Comparison of ENCODE assay signal across 24 cellular contexts in genomic region chr10:78642261-78642660, GRCh38.
DNase-seq lines count a peak whose midpoint lies in the region; ATAC-seq, FAIRE-seq and TF ChIP-seq lines count a peak whose summit lies in the region.
"Had no signal": no experiment of that assay in that cellular context is flagged by ENCODE, and none has a peak within 500 bp of the region (broad histone marks: within the 10 kb centered on the region; RNA-seq: fewer than 3 reads in every experiment).

No MANE protein-coding gene starts in this region.

- H3K36me3 ChIP-seq in HepG2 (replicated peaks in 1 of 2; ENCODE audit: control insufficient read depth in 1 of 2, insufficient read depth in 2 of 2, low read length in 2 of 2) = no peaks in the 10 kb centered on the region
- H3K36me3 ChIP-seq in right lobe of liver = no peaks in the 10 kb centered on the region
- H3K36me3 ChIP-seq in liver (ENCODE audit: control insufficient read depth in 4 of 4, insufficient read depth in 3 of 4, low read depth in 1 of 4, low read length in 3 of 4) = no peaks in the 10 kb centered on the region
- no peaks in the 10 kb centered on the region for H3K36me3 ChIP-seq in hepatocyte (replicated peaks; ENCODE audit: insufficient read depth, low read depth)
- H3K36me3 ChIP-seq: BE2C had no signal

- no peak overlapping the region for H2AFZ ChIP-seq in HepG2 (ENCODE audit: low read length)
- H2AFZ ChIP-seq in hepatocyte = no peak overlapping the region
- H2AFZ ChIP-seq: GM23248 had no signal

- TF ChIP-seq CTCF in HepG2 (CRISPR knock-in tag; IDR thresholded peaks at IDR 0.05) (no peak), right lobe of liver (IDR thresholded peaks at IDR 0.05) (no peak), liver (IDR thresholded peaks at IDR 0.05; ENCODE audit: low read depth, low read length, missing input control) (no peak), hepatocyte (IDR thresholded peaks at IDR 0.05; ENCODE audit: poor library complexity) (no peak)

- H3K4me3 ChIP-seq in HepG2 (replicated peaks in 1 of 3; ENCODE audit: insufficient read depth in 1 of 3, low read depth in 2 of 3, low read length in 3 of 3) = no peak overlapping the region
- H3K4me3 ChIP-seq in right lobe of liver = no peak overlapping the region
- H3K4me3 ChIP-seq in liver (ENCODE audit: low read depth in 1 of 3, low read length in 3 of 3) = no peak overlapping the region
- no peak overlapping the region for H3K4me3 ChIP-seq in hepatocyte
- H3K4me3 ChIP-seq: A549, GM23248 had no signal

- no peak for ATAC-seq in HepG2
- no peak for ATAC-seq in right lobe of liver
- ATAC-seq: A549; CD8-positive, alpha-beta T cell had no signal

- no peak for FAIRE-seq in HepG2 (lab: Jason Lieb, UNC)
- FAIRE-seq: A549, G401.6, GM12892, H1 had no signal

- H3K79me2 ChIP-seq in HepG2 (ENCODE audit: insufficient read depth, low read length) (no peaks in the 10 kb centered on the region), hepatocyte (no peaks in the 10 kb centered on the region)

- POLR2A ChIA-PET in HepG2 (lab: Yijun Ruan, JAX) = interaction anchor here (1.0 to 1.1 kb wide), 2 partner anchors 102 to 332 kb away, joined by 3 read pairs; no protein-coding TSS in a partner anchor

- CTCF ChIA-PET in HepG2 (lab: Yijun Ruan, JAX; ENCODE audit: low intra/inter-chr PET ratio, low total read pairs) = no interaction called here

- DNase-seq in HepG2 (ENCODE audit: low spot score) = no peak
- DNase-seq in right lobe of liver = no peak
- DNase-seq in renal cortical epithelial cell (ENCODE audit: low read depth) = peak; percentile 44
- no peak for DNase-seq in hepatocyte (ENCODE audit: low spot score)
- DNase-seq in ureter (ENCODE audit: low spot score) = no peak
- no peak for DNase-seq in NK-92 (lab: John Stamatoyannopoulos, UW; ENCODE audit: unreplicated experiment)
- DNase-seq: ACHN; AML-193; BE2C; Caco-2; CD4-positive, CD25-positive, alpha-beta regulatory T cell; CD8-positive, alpha-beta T cell; DMS153; DND-41; GM23248; H7; HCEC 1CT had no signal

- H3K9me3 ChIP-seq in HepG2 (ENCODE audit: low read length) = peaks cover 4% of the 10 kb centered on the region; the same call in 1 of the 2 replicates
- H3K9me3 ChIP-seq in right lobe of liver = no peaks in the 10 kb centered on the region
- peaks cover 0 to 3% (median 0%) of the 10 kb centered on the region in 4 donors for H3K9me3 ChIP-seq in liver (ENCODE audit: control insufficient read depth in 4 of 4, low read length in 3 of 4)
- no peaks in the 10 kb centered on the region for H3K9me3 ChIP-seq in hepatocyte (ENCODE audit: low read depth)
- H3K9me3 ChIP-seq: A549, BE2C had no signal

- no peak for TF ChIP-seq POLR2A in HepG2 (IDR thresholded peaks at IDR 0.05; ENCODE audit: insufficient read depth in 1 of 2, low read depth in 2 of 2, low read length in 2 of 2)
- TF ChIP-seq POLR2A in right lobe of liver (IDR thresholded peaks at IDR 0.05) = no peak

- H3K4me1 ChIP-seq in HepG2 (ENCODE audit: insufficient read depth, low read length) (peaks cover 69% of the 10 kb centered on the region), right lobe of liver (peaks cover 0 to 34% (median 17%) of the 10 kb centered on the region in 4 donors), liver (ENCODE audit: control insufficient read depth in 4 of 4, insufficient read depth in 4 of 4, low read length in 3 of 4) (peaks cover 8 to 39% (median 34%) of the 10 kb centered on the region in 4 donors), hepatocyte (ENCODE audit: insufficient read depth) (no peaks in the 10 kb centered on the region)
- H3K4me1 ChIP-seq: A549, BE2C had no signal

- intact Hi-C loops in HepG2 (cut with micrococcal nuclease; ENCODE audit: unreplicated experiment) = no loop called here
- intact Hi-C loops in right lobe of liver (cut with DNase I) = no loop called here

- H3K27me3 ChIP-seq in HepG2 (ENCODE audit: control insufficient read depth in 1 of 2, insufficient read depth in 2 of 2, low read length in 2 of 2) (no peaks in the 10 kb centered on the region), right lobe of liver (no peaks in the 10 kb centered on the region), liver (ENCODE audit: control insufficient read depth in 4 of 4, insufficient read depth in 4 of 4, low read length in 3 of 4) (no peaks in the 10 kb centered on the region), hepatocyte (no peaks in the 10 kb centered on the region)
- H3K27me3 ChIP-seq: BE2C had no signal

- H3K9me2 ChIP-seq in hepatocyte (replicated peaks; ENCODE audit: insufficient read depth) = no peaks in the 10 kb centered on the region

- WGBS in HepG2 (ENCODE audit: low lambda C conversion rate) = no CpG with 5 or more reads among the region's 4 CpGs
- WGBS in right lobe of liver (ENCODE audit: insufficient coverage, low coverage, low lambda C conversion rate, missing lambda C conversion rate) = 54% methylated on average over 3 of the region's 4 CpGs
- WGBS in liver = 57% methylated on average over 4 of the region's 4 CpGs
- 92% methylated on average over 4 of the region's 4 CpGs for WGBS in hepatocyte (ENCODE audit: low lambda C conversion rate, missing lambda C conversion rate)

- no peak overlapping the region for H3K9ac ChIP-seq in HepG2 (ENCODE audit: insufficient read depth, low read depth, low read length)
- H3K9ac ChIP-seq in liver (ENCODE audit: low read depth in 1 of 2, low read length in 2 of 2) = no peak overlapping the region
- H3K9ac ChIP-seq: GM23248 had no signal

- in situ Hi-C loops in HepG2 (cut with HindIII; ENCODE audit: extremely low pct_ligation_motif_present, low pct_unique_long_range_greater_than_20kb) = no loop called here

- H3K27ac ChIP-seq in HepG2 (ENCODE audit: extremely low read length, insufficient read depth, low read length) = peak overlapping the region; percentile 48
- H3K27ac ChIP-seq in right lobe of liver = peak overlapping the region in 1 of 3 donors; percentile 56
- peak overlapping the region; percentile 8 to 11 for H3K27ac ChIP-seq in liver (ENCODE audit: low read depth in 1 of 2, low read length in 2 of 2)
- no peak overlapping the region for H3K27ac ChIP-seq in hepatocyte
- H3K27ac ChIP-seq: 22Rv1, A549, C4-2B, GM23248 had no signal

- TF ChIP-seq EP300 in HepG2 (IDR thresholded peaks at IDR 0.05; ENCODE audit: low read depth in 2 of 2, low read length in 2 of 2) (no peak), HepG2 (CRISPR knock-in tag; IDR thresholded peaks at IDR 0.05; ENCODE audit: borderline replicate concordance) (no peak)

- TF ChIP-seq RAD21 in HepG2 (CRISPR knock-in tag; IDR thresholded peaks at IDR 0.05) (no peak), liver (IDR thresholded peaks at IDR 0.05) (no peak)

- H4K20me1 ChIP-seq in HepG2 (ENCODE audit: insufficient read depth, low read length) (no peaks in the 10 kb centered on the region), hepatocyte (ENCODE audit: insufficient read depth, poor library complexity, severe bottlenecking) (no peaks in the 10 kb centered on the region)

- H3K4me2 ChIP-seq in HepG2 (ENCODE audit: low read depth, low read length) = peak overlapping the region; percentile 41; the same call in 1 of the 2 replicates
- no peak overlapping the region for H3K4me2 ChIP-seq in hepatocyte
- H3K4me2 ChIP-seq: A549 had no signal

- BruUV-seq in HepG2 (replicated peaks; lab: Mats Ljungman, UMichigan) = no TSS peak

TF ChIP-seq in HepG2, 621 proteins besides CTCF, POLR2A, EP300 and RAD21 (continues in another document):
- TF ChIP-seq PHF21A (CRISPR knock-in tag; IDR thresholded peaks at IDR 0.05) = no peak
- no peak for TF ChIP-seq MEIS2 (CRISPR knock-in tag; IDR thresholded peaks at IDR 0.05)

TF ChIP-seq in liver, 16 proteins besides CTCF, POLR2A, EP300 and RAD21:
- TF ChIP-seq TAF1 (conservative IDR thresholded peaks at IDR 0.05) = no peak
- TF ChIP-seq NR2F2 (IDR thresholded peaks at IDR 0.05) = no peak
